ENCODE assay signal across 8 cellular contexts in genomic region chr11:62832346-62833234, GRCh38. TPM values are rescaled to one million over a fixed set of nuclear protein-coding genes. Genes with fewer than 3 reads are reported as not detected.
A peak's percentile ranks its signal among the peaks of the same experiment; 100 is the strongest.
DNase-seq lines count a peak whose midpoint lies in the region; ATAC-seq and TF ChIP-seq lines count a peak whose summit lies in the region.

Gene TEX54, minus strand, starts transcription at chr11:62832841.

- peak; percentile 65 for DNase-seq in NCI-H146 (lab: John Stamatoyannopoulos, UW)
- no peak for DNase-seq in NCI-H146 treated with DMSO at 0.1 percent for 48 hours (lab: John Stamatoyannopoulos, UW; ENCODE audit: unreplicated experiment)
- no peak for DNase-seq in activated CD4-positive, alpha-beta memory T cell treated with anti-CD3 and anti-CD28 coated beads for 36 hours
- DNase-seq in cardiac muscle cell (ENCODE audit: low read depth in 1 of 2, low spot score in 1 of 2), result no peak
- DNase-seq in prostate gland (ENCODE audit: low spot score), result peak; percentile 21
- no peak for DNase-seq in GDM1 (lab: John Stamatoyannopoulos, UW)
- no peak for DNase-seq in NCI-H2107 treated with DMSO at 0.1 percent for 48 hours (lab: John Stamatoyannopoulos, UW; ENCODE audit: unreplicated experiment)

- intact Hi-C loops in activated CD4-positive, alpha-beta memory T cell treated with anti-CD3 and anti-CD28 coated beads for 36 hours (cut with micrococcal nuclease), result loop anchor here (1.0 to 2.0 kb wide), 3 partner anchors 40 to 242 kb away; partner anchors contain the start of genes C11orf98, CSKMT, TMEM223 and TUT1
- intact Hi-C loops in prostate gland (cut with DNase I), result no loop called here

- H3K9me3 ChIP-seq in cardiac muscle cell (ENCODE audit: low read depth) (no peaks in the 10 kb centered on the region), prostate gland (no peaks in the 10 kb centered on the region)

- peak within 1 kb of the TSS; percentile 97 for H3K27ac ChIP-seq in cardiac muscle cell
- H3K27ac ChIP-seq in prostate gland, result peak within 1 kb of the TSS; percentile 92 to 93

- H3K27me3 ChIP-seq in cardiac muscle cell (no peaks in the 10 kb centered on the region), prostate gland (replicated peaks; ENCODE audit: insufficient read depth) (no peaks in the 10 kb centered on the region)

- 11% methylated on average over 40 of the region's 40 CpGs for WGBS in prostate gland

- H3K4me3 Mint-ChIP-seq in activated CD4-positive, alpha-beta memory T cell treated with anti-CD3 and anti-CD28 coated beads for 36 hours, result peak within 1 kb of the TSS; percentile 84

- CTCF ChIA-PET in activated CD4-positive, alpha-beta memory T cell treated with anti-CD3 and anti-CD28 coated beads for 36 hours (lab: Charles Lee), result interaction anchor here (0.7 to 3.6 kb wide), 7 partner anchors 7 to 717 kb away, joined by 3 to 26 read pairs (median 3); partner anchors contain the start of gene SLC3A2

- no peaks in the 10 kb centered on the region for H3K9me3 Mint-ChIP-seq in activated CD4-positive, alpha-beta memory T cell treated with anti-CD3 and anti-CD28 coated beads for 36 hours

- peak; percentile 7 for ATAC-seq in HG02981 (IDR thresholded peaks at IDR 0.05; ENCODE audit: unreplicated experiment)

- peaks cover 44% of the 10 kb centered on the region for H3K4me1 Mint-ChIP-seq in activated CD4-positive, alpha-beta memory T cell treated with anti-CD3 and anti-CD28 coated beads for 36 hours (ENCODE audit: low read depth)

- H3K27ac Mint-ChIP-seq in activated CD4-positive, alpha-beta memory T cell treated with anti-CD3 and anti-CD28 coated beads for 36 hours, result peak within 1 kb of the TSS; percentile 93

- H3K4me3 ChIP-seq in cardiac muscle cell, result peak within 1 kb of the TSS; percentile 90
- peak within 1 kb of the TSS; percentile 75 to 92 for H3K4me3 ChIP-seq in prostate gland

- peaks cover 27% of the 10 kb centered on the region for H3K36me3 Mint-ChIP-seq in activated CD4-positive, alpha-beta memory T cell treated with anti-CD3 and anti-CD28 coated beads for 36 hours

- peaks cover 10% of the 10 kb centered on the region for H3K4me1 ChIP-seq in cardiac muscle cell (ENCODE audit: low read depth)
- H3K4me1 ChIP-seq in prostate gland (replicated peaks), result peaks cover 4% of the 10 kb centered on the region

- TF ChIP-seq CTCF in cardiac muscle cell (IDR thresholded peaks at IDR 0.05; ENCODE audit: low read depth, low read length) (no peak), prostate gland (IDR thresholded peaks at IDR 0.05) (no peak)

- H3K27me3 Mint-ChIP-seq in activated CD4-positive, alpha-beta memory T cell treated with anti-CD3 and anti-CD28 coated beads for 36 hours, result no peaks in the 10 kb centered on the region

- POLR2A ChIA-PET in activated CD4-positive, alpha-beta memory T cell treated with anti-CD3 and anti-CD28 coated beads for 36 hours (lab: Charles Lee), result interaction anchor here (0.6 to 2.9 kb wide), 14 partner anchors 8 to 1947 kb away, joined by 3 to 59 read pairs (median 5); partner anchors contain the start of genes NXF1, SLC3A2 and ZBTB3

- H3K36me3 ChIP-seq in cardiac muscle cell (peaks cover under 1% of the 10 kb centered on the region), prostate gland (no peaks in the 10 kb centered on the region)

- TF ChIP-seq POLR2A in prostate gland (IDR thresholded peaks at IDR 0.05), result no peak

RNA-seq across cellular contexts. Expression of gene TEX54, which starts in this region (rescaled TPM):
- total RNA-seq in activated CD4-positive, alpha-beta memory T cell treated with anti-CD3 and anti-CD28 coated beads for 36 hours, result under 1 TPM in 1 of 2 experiments, not detected in 1; 0.53 TPM
- total RNA-seq in cardiac muscle cell (not detected in 2 replicates), prostate gland (not detected)
- polyA plus RNA-seq in cardiac muscle cell, result 3.0 and 4.8 TPM in 2 replicates

Comparison
In these comparisons a context has a peak if more than half of its experiments do, and no peak if none do; other contexts are left out.
1. Peak in DNase-seq, H3K4me3 ChIP-seq and H3K27ac ChIP-seq in prostate gland; RNA of the gene not detected or under 1 TPM.